1 cellular context compared by ENCODE assay signal in the genomic region with DNA sequence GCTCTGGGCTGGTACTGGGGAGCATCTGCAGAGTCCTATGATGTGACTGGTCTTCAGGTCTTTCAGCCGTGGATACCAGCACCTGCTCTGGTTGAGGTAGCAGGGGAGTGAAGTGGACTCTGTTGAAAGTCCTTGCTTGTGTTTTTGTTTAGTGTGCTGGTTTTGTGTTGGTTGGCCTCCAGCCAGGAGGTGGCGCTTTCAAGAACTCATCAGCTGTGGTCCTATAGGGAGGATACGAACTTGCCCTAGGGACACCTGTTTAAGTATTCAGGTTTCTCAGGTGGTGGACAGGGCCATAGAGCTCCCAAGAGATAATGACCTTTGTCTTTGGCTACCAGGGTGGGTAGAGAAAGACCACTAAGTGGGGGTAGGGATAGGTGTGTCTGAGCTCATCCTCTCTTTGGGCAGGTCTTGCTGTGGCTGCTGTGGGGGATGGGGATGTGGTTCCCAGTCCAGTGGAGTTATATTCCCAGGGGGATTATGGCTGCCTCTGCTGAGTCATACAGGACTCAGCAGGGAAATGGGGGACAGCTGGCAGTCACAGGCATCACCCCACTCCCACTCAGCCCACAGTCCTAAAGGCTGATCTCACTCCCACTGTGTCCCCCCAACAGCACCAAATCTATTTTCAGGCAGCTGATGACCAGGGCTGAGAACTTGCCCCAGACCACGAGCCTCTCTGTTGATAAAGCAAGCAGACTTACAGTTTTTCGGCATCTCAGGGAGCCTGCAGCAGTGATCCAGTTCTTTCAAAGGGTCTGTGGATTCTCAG.
TF ChIP-seq lines count a peak whose summit lies in the region.

No MANE protein-coding gene starts in this region.

TF ChIP-seq in H1, 55 proteins besides CTCF, POLR2A, EP300 and RAD21:
- TF ChIP-seq TBP (IDR thresholded peaks at IDR 0.05; ENCODE audit: low read depth, low read length), result no peak
- TF ChIP-seq ASH2L (IDR thresholded peaks at IDR 0.05; ENCODE audit: low read length), result no peak
- no peak for TF ChIP-seq ATF2 (IDR thresholded peaks at IDR 0.05; ENCODE audit: low read length)
- TF ChIP-seq TAF7 (optimal IDR thresholded peaks at IDR 0.05; ENCODE audit: borderline replicate concordance, low read depth, low read length), result no peak
- no peak for TF ChIP-seq BCL11A (IDR thresholded peaks at IDR 0.05; ENCODE audit: low read depth in 2 of 2, low read length in 2 of 2)
- TF ChIP-seq CTBP2 (IDR thresholded peaks at IDR 0.05; ENCODE audit: borderline replicate concordance, insufficient read depth, insufficient read length, low read length), result no peak
- no peak for TF ChIP-seq CHD1 (IDR thresholded peaks at IDR 0.05; ENCODE audit: low read depth, low read length)
- no peak for TF ChIP-seq POU5F1 (IDR thresholded peaks at IDR 0.05; ENCODE audit: low read depth, low read length)
- TF ChIP-seq SRF (IDR thresholded peaks at IDR 0.05; ENCODE audit: low read depth, low read length), result no peak
- no peak for TF ChIP-seq CHD2 (IDR thresholded peaks at IDR 0.05; ENCODE audit: low read length)
- no peak for TF ChIP-seq SP4 (IDR thresholded peaks at IDR 0.05; ENCODE audit: low read length)
- TF ChIP-seq CBX5 (IDR thresholded peaks at IDR 0.05; ENCODE audit: low read depth, low read length), result no peak
- TF ChIP-seq SP2 (IDR thresholded peaks at IDR 0.05; ENCODE audit: low read length), result no peak
- TF ChIP-seq SIRT6 (IDR thresholded peaks at IDR 0.05; ENCODE audit: low read length), result no peak
- TF ChIP-seq MAFK (IDR thresholded peaks at IDR 0.05; ENCODE audit: low read depth, low read length), result no peak
